23 cellular contexts compared by ENCODE assay signal in the genomic region with DNA sequence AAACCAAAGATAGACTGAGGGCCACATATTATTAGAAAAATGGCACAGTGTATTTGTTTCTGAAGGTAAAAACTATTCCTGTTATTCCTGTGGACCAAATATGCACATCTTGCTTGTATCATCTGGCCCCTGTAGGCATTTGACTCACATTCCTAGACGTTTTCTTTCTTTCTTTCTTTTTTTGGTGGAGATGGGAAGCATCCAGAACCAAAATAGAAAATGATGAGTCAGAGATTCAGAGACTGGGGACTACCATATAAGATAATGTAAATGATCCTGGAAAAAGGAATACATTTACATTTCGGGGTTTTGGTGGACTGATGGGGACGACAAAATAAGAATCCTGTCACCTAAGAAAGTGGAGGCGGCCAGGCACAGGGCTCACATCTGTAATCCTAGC. TPM values are rescaled to one million over a fixed set of nuclear protein-coding genes. Genes with fewer than 3 reads are reported as not detected.
DNase-seq lines count a peak whose midpoint lies in the region; ATAC-seq, FAIRE-seq and TF ChIP-seq lines count a peak whose summit lies in the region.
"Had no signal": no experiment of that assay in that cellular context is flagged by ENCODE, and none has a peak within 500 bp of the region (broad histone marks: within the 10 kb centered on the region; RNA-seq: fewer than 3 reads in every experiment).

No MANE protein-coding gene starts in this region.

- H4K20me1 ChIP-seq in HepG2 (ENCODE audit: insufficient read depth, low read length) = no peaks in the 10 kb centered on the region
- H4K20me1 ChIP-seq: BLaER1 treated with 17β-estradiol and CSF1 and Interleukin-3, amounts not matched to agents 10 nM and 100 nM had no signal

- ATAC-seq in HepG2 = no peak
- no peak for ATAC-seq in right lobe of liver
- ATAC-seq: HCT116, K562 had no signal

- peaks cover 15% of the 10 kb centered on the region for H3K9me3 Mint-ChIP-seq in chondrocyte (ENCODE audit: low read depth)
- H3K9me3 Mint-ChIP-seq: HFFc6 had no signal

- TF ChIP-seq POLR2A in HepG2 (IDR thresholded peaks at IDR 0.05; ENCODE audit: insufficient read depth in 1 of 2, low read depth in 2 of 2, low read length in 2 of 2) (no peak), right lobe of liver (IDR thresholded peaks at IDR 0.05) (no peak)

- no TSS peak for BruUV-seq in HepG2 (replicated peaks; lab: Mats Ljungman, UMichigan)

- H3K27ac Mint-ChIP-seq in chondrocyte (ENCODE audit: unreplicated experiment) = peak overlapping the region; percentile 52
- H3K27ac Mint-ChIP-seq: B cell; CD8-positive, alpha-beta memory T cell; HFFc6 had no signal

- TF ChIP-seq EP300 in HepG2 (IDR thresholded peaks at IDR 0.05; ENCODE audit: low read depth in 2 of 2, low read length in 2 of 2) = no peak
- no peak for TF ChIP-seq EP300 in HepG2 (CRISPR knock-in tag; IDR thresholded peaks at IDR 0.05; ENCODE audit: borderline replicate concordance)

- H3K9me3 ChIP-seq in HepG2 (ENCODE audit: low read length) (no peaks in the 10 kb centered on the region), right lobe of liver (no peaks in the 10 kb centered on the region)

- H2AFZ ChIP-seq in HepG2 (ENCODE audit: low read length) = no peak overlapping the region

- peaks cover 7% of the 10 kb centered on the region for H3K36me3 Mint-ChIP-seq in chondrocyte (ENCODE audit: low read depth)

- H3K4me1 Mint-ChIP-seq in chondrocyte (ENCODE audit: low read depth) = peaks cover 61% of the 10 kb centered on the region
- H3K4me1 Mint-ChIP-seq: B cell; CD8-positive, alpha-beta memory T cell had no signal

- H3K4me1 ChIP-seq in HepG2 (ENCODE audit: insufficient read depth, low read length) (no peaks in the 10 kb centered on the region), right lobe of liver (no peaks in the 10 kb centered on the region)

- DNase-seq in HepG2 (ENCODE audit: low spot score) = no peak
- no peak for DNase-seq in right lobe of liver
- peak; percentile 31 for DNase-seq in M059J (ENCODE audit: low read depth)
- no peak for DNase-seq in chondrocyte (ENCODE audit: low spot score)
- DNase-seq in GM20000 (ENCODE audit: low spot score) = no peak
- no peak for DNase-seq in nucleus accumbens (lab: John Stamatoyannopoulos, UW)
- no peak for DNase-seq in NCI-H2227 treated with DMSO at 0.1 percent for 48 hours (lab: John Stamatoyannopoulos, UW)
- DNase-seq: CD8-positive, alpha-beta memory T cell; COR-L47; DMS 273 treated with DMSO at 0.1 percent for 48 hours; DMS53; DND-41; GOT3; H7; HFFc6 had no signal

- H3K27me3 Mint-ChIP-seq in chondrocyte (ENCODE audit: low read depth) = no peaks in the 10 kb centered on the region

- H3K4me3 Mint-ChIP-seq in chondrocyte (ENCODE audit: unreplicated experiment) = no peak overlapping the region
- H3K4me3 Mint-ChIP-seq: B cell; CD8-positive, alpha-beta memory T cell; HFFc6 had no signal

- no peak for FAIRE-seq in HepG2 (lab: Jason Lieb, UNC)
- FAIRE-seq: G401.6, GM12892, GM18507, K562 had no signal

- H3K4me2 ChIP-seq in HepG2 (ENCODE audit: low read depth, low read length) = no peak overlapping the region
- H3K4me2 ChIP-seq: BLaER1 treated with 17β-estradiol and CSF1 and Interleukin-3, amounts not matched to agents 10 nM and 100 nM had no signal

- no peaks in the 10 kb centered on the region for H3K79me2 ChIP-seq in HepG2 (ENCODE audit: insufficient read depth, low read length)

- no peak for TF ChIP-seq CTCF in HepG2 (CRISPR knock-in tag; IDR thresholded peaks at IDR 0.05)
- no peak for TF ChIP-seq CTCF in right lobe of liver (IDR thresholded peaks at IDR 0.05)
- no peak for TF ChIP-seq CTCF in chondrocyte (IDR thresholded peaks at IDR 0.05)
- TF ChIP-seq CTCF in GM20000 (IDR thresholded peaks at IDR 0.05; ENCODE audit: extremely low read depth, missing control alignments) = no peak

- H3K27ac ChIP-seq in HepG2 (ENCODE audit: extremely low read length, insufficient read depth, low read length) = no peak overlapping the region
- no peak overlapping the region for H3K27ac ChIP-seq in right lobe of liver
- H3K27ac ChIP-seq: 22Rv1; BLaER1 treated with 17β-estradiol and CSF1 and Interleukin-3, amounts not matched to agents 10 nM and 100 nM had no signal

- H3K9ac ChIP-seq in HepG2 (ENCODE audit: insufficient read depth, low read depth, low read length) = no peak overlapping the region
- H3K9ac ChIP-seq: BLaER1 treated with 17β-estradiol and CSF1 and Interleukin-3, amounts not matched to agents 10 nM and 100 nM had no signal

- CTCF ChIA-PET in HepG2 (lab: Yijun Ruan, JAX; ENCODE audit: low intra/inter-chr PET ratio, low total read pairs) = no interaction called here

- in situ Hi-C loops in HepG2 (cut with HindIII; ENCODE audit: extremely low pct_ligation_motif_present, low pct_unique_long_range_greater_than_20kb) = no loop called here

- no peaks in the 10 kb centered on the region for H3K36me3 ChIP-seq in HepG2 (replicated peaks in 1 of 2; ENCODE audit: control insufficient read depth in 1 of 2, insufficient read depth in 2 of 2, low read length in 2 of 2)
- H3K36me3 ChIP-seq in right lobe of liver = no peaks in the 10 kb centered on the region
- H3K36me3 ChIP-seq: BLaER1 treated with 17β-estradiol and CSF1 and Interleukin-3, amounts not matched to agents 10 nM and 100 nM had no signal

- intact Hi-C loops in HepG2 (cut with micrococcal nuclease; ENCODE audit: unreplicated experiment) (no loop called here), right lobe of liver (cut with DNase I) (no loop called here)

- H3K4me3 ChIP-seq in HepG2 (replicated peaks in 1 of 3; ENCODE audit: insufficient read depth in 1 of 3, low read depth in 2 of 3, low read length in 3 of 3) (no peak overlapping the region), right lobe of liver (no peak overlapping the region)
- H3K4me3 ChIP-seq: BLaER1 treated with 17β-estradiol and CSF1 and Interleukin-3, amounts not matched to agents 10 nM and 100 nM; K562 had no signal

- POLR2A ChIA-PET in HepG2 (lab: Yijun Ruan, JAX) = no interaction called here

- TF ChIP-seq RAD21 in HepG2 (CRISPR knock-in tag; IDR thresholded peaks at IDR 0.05) = no peak

- WGBS in HepG2 (ENCODE audit: low lambda C conversion rate) = 20% methylated on average over 4 of the region's 4 CpGs
- WGBS in right lobe of liver (ENCODE audit: insufficient coverage, low coverage, low lambda C conversion rate, missing lambda C conversion rate) = 58% methylated on average over 3 of the region's 4 CpGs

- H3K27me3 ChIP-seq in HepG2 (ENCODE audit: control insufficient read depth in 1 of 2, insufficient read depth in 2 of 2, low read length in 2 of 2) (no peaks in the 10 kb centered on the region; a peak in 1 of 5 replicates), right lobe of liver (no peaks in the 10 kb centered on the region)
- H3K27me3 ChIP-seq: BLaER1 treated with 17β-estradiol and CSF1 and Interleukin-3, amounts not matched to agents 10 nM and 100 nM had no signal

TF ChIP-seq in HepG2, 621 proteins besides CTCF, POLR2A, EP300 and RAD21 (continues in another document):
- peak; percentile 24 to 67; a peak in 2 of 4 replicates for TF ChIP-seq MAFK (conservative IDR thresholded peaks at IDR 0.05 in 1 of 2, IDR thresholded peaks at IDR 0.05 in 1 of 2; ENCODE audit: low read length in 2 of 2)
- TF ChIP-seq CSRNP2 (CRISPR knock-in tag; conservative IDR thresholded peaks at IDR 0.05; ENCODE audit: low read depth) = no peak
- no peak for TF ChIP-seq YEATS2 (CRISPR knock-in tag; IDR thresholded peaks at IDR 0.05; ENCODE audit: borderline replicate concordance)

RNA-seq across cellular contexts. Expression of gene TRIM9, which starts 24.2 kb away (rescaled TPM):
- 0.04 TPM in 1 of 2 replicates, not detected in the other for total RNA-seq in HepG2 (2016; rRNA removed; fragmentation: Illumina TruSeq; extraction: Trizol)
- total RNA-seq in HepG2 (2016; cell fraction: cytosol; rRNA removed; fragmentation: Illumina TruSeq; extraction: Trizol; ENCODE audit: low read depth) = not detected in 2 replicates
- 0.04 TPM in 1 of 2 replicates, not detected in the other for total RNA-seq in HepG2 (2016; cell fraction: insoluble cytoplasmic fraction; rRNA removed; fragmentation: Illumina TruSeq; extraction: Trizol)
- 0.06 TPM in 1 of 2 replicates, not detected in the other for total RNA-seq in HepG2 (2016; cell fraction: membrane; rRNA removed; fragmentation: Illumina TruSeq; extraction: Trizol)
- 0.09 TPM in 1 of 2 replicates, not detected in the other for total RNA-seq in HepG2 (2016; cell fraction: nucleus; rRNA removed; fragmentation: Illumina TruSeq; extraction: Trizol)
- polyA plus RNA-seq in HepG2 (2011; rRNA removed) = 0.07 and 0.34 TPM in 2 replicates
- 0.17 and 0.21 TPM in 2 replicates for polyA plus RNA-seq in HepG2 (2011; cell fraction: cytosol; rRNA removed)
- 0.21 and 0.38 TPM in 2 replicates for polyA plus RNA-seq in HepG2 (2011; cell fraction: nucleus; rRNA removed)
- polyA plus RNA-seq in HepG2 (2012) = 0.05 and 0.07 TPM in 2 replicates
- polyA plus RNA-seq in HepG2 (2016; cell fraction: cytosol; fragmentation: Illumina TruSeq; extraction: Trizol; ENCODE audit: low read depth) = not detected in 2 replicates
- not detected in 2 replicates for polyA plus RNA-seq in HepG2 (2016; cell fraction: insoluble cytoplasmic fraction; fragmentation: Illumina TruSeq; extraction: Trizol; ENCODE audit: low read depth)
- polyA plus RNA-seq in HepG2 (2016; cell fraction: membrane; fragmentation: Illumina TruSeq; extraction: Trizol; ENCODE audit: low read depth) = not detected in 2 replicates
- polyA plus RNA-seq in HepG2 (2016; cell fraction: nucleus; fragmentation: Illumina TruSeq; extraction: Trizol; ENCODE audit: insufficient read depth, low read depth) = 0.15 TPM in 1 of 2 replicates, not detected in the other
- polyA minus RNA-seq in HepG2 (2011; rRNA and poly(A)+ RNA removed; ENCODE audit: low replicate concordance) = 0.05 and 0.74 TPM in 2 replicates
- polyA minus RNA-seq in HepG2 (2011; cell fraction: cytosol; rRNA and poly(A)+ RNA removed) = not detected in 2 replicates
- 0.13 and 0.50 TPM in 2 replicates for polyA minus RNA-seq in HepG2 (2011; cell fraction: nucleus; rRNA and poly(A)+ RNA removed)
- 1 to 10 TPM in 1 of 6 experiments, under 1 TPM in 5; 0.07 to 1.9 (median 0.32) TPM for total RNA-seq in right lobe of liver
- total RNA-seq in M059J (2014; rRNA removed; shearing (Covaris generic)) = 1.3 and 2.0 TPM in 2 replicates
- 13.0 to 15.5 TPM (median 13.4 TPM) in 3 replicates for total RNA-seq in chondrocyte
